ENCODE assay signal across 28 cellular contexts in the genomic region with DNA sequence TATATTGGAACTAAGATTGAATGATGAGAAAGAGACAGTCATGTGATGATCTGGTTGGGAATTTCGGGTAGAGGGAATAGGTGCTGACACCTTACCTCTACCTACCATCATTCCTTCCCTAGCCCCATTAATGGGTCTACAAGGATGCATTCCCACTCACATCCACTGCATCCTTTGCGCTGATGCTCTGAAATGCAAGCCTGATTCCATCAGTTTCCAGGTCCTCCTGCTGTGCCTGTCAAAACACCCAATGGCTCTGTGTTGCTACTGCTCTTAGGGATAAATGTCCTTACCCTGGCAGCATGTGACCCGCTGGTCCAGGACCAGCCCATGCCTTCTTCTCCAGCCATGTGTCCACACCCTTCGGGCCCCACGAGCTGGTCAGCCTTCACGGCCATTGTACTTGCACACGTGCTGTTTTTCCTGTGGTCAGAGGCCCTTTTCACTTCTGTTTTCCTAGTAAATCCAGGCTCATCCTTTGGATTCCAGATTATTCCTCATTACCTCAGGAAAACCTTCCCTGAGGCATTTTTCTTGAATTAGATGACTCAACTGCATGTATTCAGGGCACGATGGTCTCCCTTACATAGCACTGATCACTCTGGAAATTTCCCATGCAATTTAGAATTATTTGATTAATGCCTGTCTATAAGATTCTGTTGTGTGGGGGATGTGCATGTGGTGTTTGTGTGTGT.
"Had no signal": no experiment of that assay in that cellular context is flagged by ENCODE, and none has a peak within 500 bp of the region (broad histone marks: within the 10 kb centered on the region; RNA-seq: fewer than 3 reads in every experiment).

No MANE protein-coding gene starts in this region.

- DNase-seq: activated B cell treated with CpG ODN at 0.5 μM for 24 hours; activated CD8-positive, alpha-beta memory T cell treated with anti-CD3 and anti-CD28 coated beads, Interleukin-2, amount 10 ng/mL, durations not matched to agents 7 days and 5 days; activated CD8-positive, alpha-beta T cell treated with anti-CD3 and anti-CD28 coated beads, Interleukin-2, amount 10 ng/mL, durations not matched to agents 7 days and 5 days; activated naive CD8-positive, alpha-beta T cell treated with anti-CD3 and anti-CD28 coated beads, Interleukin-2, amount 50 U/mL, for 24 hours; activated T-cell treated with anti-CD3 and anti-CD28 coated beads, Interleukin-2, amount 50 U/mL, for 48 hours; amygdala; central memory CD4-positive, alpha-beta T cell; endodermal cell; left cardiac atrium; left ventricle myocardium superior; naive B cell; occipital lobe; posterior cingulate gyrus; stimulated activated CD4-positive, alpha-beta T cell treated with anti-CD3 and anti-CD28 coated beads, Interleukin-4, amount 100 ng/mL, for 1 hour; stimulated activated naive CD8-positive, alpha-beta T cell treated with anti-CD3 and anti-CD28 coated beads, Interleukin-15, Interleukin-2, amounts not matched to agents 100 U/mL and 50 U/mL, for 24 hours; testis had no signal

- H3K36me3 ChIP-seq: breast epithelium, right lobe of liver, transverse colon had no signal

- H3K36me3 Mint-ChIP-seq: activated CD8-positive, alpha-beta memory T cell treated with anti-CD3 and anti-CD28 coated beads, Interleukin-2, amount 10 ng/mL, durations not matched to agents 7 days and 5 days; activated naive CD4-positive, alpha-beta T cell treated with anti-CD3 and anti-CD28 coated beads, Interleukin-2, amount 50 U/mL, for 24 hours; naive B cell had no signal

- H3K4me3 Mint-ChIP-seq: activated B cell treated with CpG ODN at 0.5 μM for 24 hours; activated CD8-positive, alpha-beta memory T cell treated with anti-CD3 and anti-CD28 coated beads, Interleukin-2, amount 10 ng/mL, durations not matched to agents 7 days and 5 days; activated CD8-positive, alpha-beta T cell treated with anti-CD3 and anti-CD28 coated beads, Interleukin-2, amount 10 ng/mL, durations not matched to agents 7 days and 5 days; activated naive CD4-positive, alpha-beta T cell treated with anti-CD3 and anti-CD28 coated beads, Interleukin-2, amount 50 U/mL, for 24 hours; activated naive CD8-positive, alpha-beta T cell treated with anti-CD3 and anti-CD28 coated beads, Interleukin-2, amount 50 U/mL, for 24 hours; dendritic cell treated with granulocyte-macrophage colony-stimulating factor and Interleukin-4, amounts not matched to agents 40 ng/mL and 50 ng/mL, for 4 days; endodermal cell; mesothelial cell of epicardium; naive B cell; neural crest cell; T-helper 2 cell treated with Interferon-gamma antibody and Interleukin-4, amounts not matched to agents 5 μg/mL and 100 μg/mL, for 36 hours had no signal

- H3K9me3 Mint-ChIP-seq: activated naive CD4-positive, alpha-beta T cell treated with anti-CD3 and anti-CD28 coated beads, Interleukin-2, amount 50 U/mL, for 24 hours; activated T-helper 2 cell treated with anti-CD3 and anti-CD28 coated beads, Interferon-gamma antibody, Interleukin-2, Interleukin-4, amounts not matched to agents 10 μg/mL and 5 μg/mL and 100 μg/mL, durations not matched to agents 14 hours and 24 hours and 36 hours; dendritic cell treated with granulocyte-macrophage colony-stimulating factor and Interleukin-4, amounts not matched to agents 40 ng/mL and 50 ng/mL, for 4 days; T-helper 2 cell treated with Interferon-gamma antibody and Interleukin-4, amounts not matched to agents 5 μg/mL and 100 μg/mL, for 36 hours had no signal

- H3K4me3 ChIP-seq: breast epithelium, right lobe of liver, testis, transverse colon had no signal

- H3K4me1 ChIP-seq: breast epithelium, foreskin keratinocyte, right lobe of liver, testis had no signal

- H3K9me3 ChIP-seq: breast epithelium, right lobe of liver, testis, transverse colon had no signal

- H3K27ac Mint-ChIP-seq: activated B cell treated with CpG ODN at 0.5 μM for 24 hours; activated CD8-positive, alpha-beta memory T cell treated with anti-CD3 and anti-CD28 coated beads, Interleukin-2, amount 10 ng/mL, durations not matched to agents 7 days and 5 days; activated CD8-positive, alpha-beta T cell treated with anti-CD3 and anti-CD28 coated beads, Interleukin-2, amount 10 ng/mL, durations not matched to agents 7 days and 5 days; activated naive CD4-positive, alpha-beta T cell treated with anti-CD3 and anti-CD28 coated beads, Interleukin-2, amount 50 U/mL, for 24 hours; activated naive CD8-positive, alpha-beta T cell treated with anti-CD3 and anti-CD28 coated beads, Interleukin-2, amount 50 U/mL, for 24 hours; activated T-helper 2 cell treated with anti-CD3 and anti-CD28 coated beads, Interferon-gamma antibody, Interleukin-2, Interleukin-4, amounts not matched to agents 10 μg/mL and 5 μg/mL and 100 μg/mL, durations not matched to agents 14 hours and 24 hours and 36 hours; dendritic cell treated with granulocyte-macrophage colony-stimulating factor and Interleukin-4, amounts not matched to agents 40 ng/mL and 50 ng/mL, for 4 days; endodermal cell; mesothelial cell of epicardium; naive B cell; T-helper 2 cell treated with Interferon-gamma antibody and Interleukin-4, amounts not matched to agents 5 μg/mL and 100 μg/mL, for 36 hours had no signal

- H3K4me1 Mint-ChIP-seq: activated B cell treated with CpG ODN at 0.5 μM for 24 hours; activated CD8-positive, alpha-beta memory T cell treated with anti-CD3 and anti-CD28 coated beads, Interleukin-2, amount 10 ng/mL, durations not matched to agents 7 days and 5 days; activated naive CD4-positive, alpha-beta T cell treated with anti-CD3 and anti-CD28 coated beads, Interleukin-2, amount 50 U/mL, for 24 hours; activated naive CD8-positive, alpha-beta T cell treated with anti-CD3 and anti-CD28 coated beads, Interleukin-2, amount 50 U/mL, for 24 hours; naive B cell had no signal

- H3K27ac ChIP-seq: breast epithelium, foreskin keratinocyte, right lobe of liver, testis, transverse colon had no signal

- ATAC-seq: activated CD8-positive, alpha-beta memory T cell treated with anti-CD3 and anti-CD28 coated beads, Interleukin-2, amount 10 ng/mL, durations not matched to agents 7 days and 5 days; activated CD8-positive, alpha-beta T cell treated with anti-CD3 and anti-CD28 coated beads, Interleukin-2, amount 10 ng/mL, durations not matched to agents 7 days and 5 days; activated naive CD8-positive, alpha-beta T cell treated with anti-CD3 and anti-CD28 coated beads, Interleukin-2, amount 50 U/mL, for 24 hours; esophagus mucosa; foreskin keratinocyte; left cardiac atrium; left ventricle myocardium superior; stimulated activated naive CD8-positive, alpha-beta T cell treated with anti-CD3 and anti-CD28 coated beads, Interleukin-15, Interleukin-2, amounts not matched to agents 100 U/mL and 50 U/mL, for 24 hours had no signal

- FAIRE-seq: urothelium cell line had no signal

- H3K27me3 ChIP-seq: breast epithelium, foreskin keratinocyte, right lobe of liver, testis, transverse colon had no signal
